ENCODE assay signal across 2 cellular contexts in the genomic region with DNA sequence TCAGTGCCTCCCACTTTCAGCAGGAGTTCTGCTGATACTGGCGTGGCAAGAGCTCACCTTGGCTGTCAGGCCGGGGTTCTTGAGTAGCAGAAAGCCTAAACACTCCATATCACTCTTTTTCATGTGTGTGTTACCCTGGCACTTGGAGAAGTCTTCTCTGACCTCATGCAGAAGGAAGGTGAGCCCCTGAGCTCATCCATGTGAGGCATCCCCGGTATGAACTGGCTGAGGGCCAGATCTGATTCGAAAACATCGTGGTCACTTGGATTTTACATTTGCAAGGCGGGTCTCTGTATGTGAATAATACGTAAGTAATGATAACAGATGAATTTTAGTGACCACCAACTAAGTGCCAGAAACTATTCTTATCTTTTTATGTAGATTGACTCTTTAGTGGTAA.
TF ChIP-seq lines count a peak whose summit lies in the region.

No MANE protein-coding gene starts in this region.

TF ChIP-seq in HepG2, 621 proteins besides CTCF, POLR2A, EP300 and RAD21:
- TF ChIP-seq PTBP1 (IDR thresholded peaks at IDR 0.05; ENCODE audit: low read depth, low read length, poor library complexity, severe bottlenecking) (no peak), NCOA1 (CRISPR knock-in tag; IDR thresholded peaks at IDR 0.05) (no peak), HNF1B (CRISPR knock-in tag; IDR thresholded peaks at IDR 0.05) (no peak), ZNF367 (CRISPR knock-in tag; IDR thresholded peaks at IDR 0.05; ENCODE audit: borderline replicate concordance) (no peak)
- TF ChIP-seq, protein P1, sequence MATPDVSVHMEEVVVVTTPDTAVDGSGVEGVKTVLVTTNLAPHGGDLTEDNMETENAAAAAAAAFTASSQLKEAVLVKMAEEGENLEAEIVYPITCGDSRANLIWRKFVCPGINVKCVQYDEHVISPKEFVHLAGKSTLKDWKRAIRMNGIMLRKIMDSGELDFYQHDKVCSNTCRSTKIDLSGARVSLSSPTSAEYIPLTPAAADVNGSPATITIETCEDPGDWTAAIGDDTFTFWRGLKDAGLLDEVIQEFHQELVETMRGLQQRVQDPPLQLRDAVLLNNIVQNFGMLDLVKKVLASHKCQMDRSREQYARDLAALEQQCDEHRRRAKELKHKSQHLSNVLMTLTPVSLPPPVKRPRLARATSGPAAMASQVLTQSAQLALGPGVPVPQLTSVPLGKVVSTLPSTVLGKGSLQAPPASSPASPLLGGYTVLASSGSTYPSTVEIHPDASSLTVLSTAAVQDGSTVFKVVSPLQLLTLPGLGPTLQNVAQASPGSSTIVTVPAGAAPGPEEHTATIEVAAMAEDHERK (CRISPR knock-in tag; IDR thresholded peaks at IDR 0.05; ENCODE audit: low read depth): no peak

TF ChIP-seq in SK-N-SH, 30 proteins besides CTCF, POLR2A, EP300 and RAD21:
- TF ChIP-seq PBX3 (IDR thresholded peaks at IDR 0.05) (peak; percentile 46; the same call in 1 of the 2 replicates), FOSL2 (IDR thresholded peaks at IDR 0.05; ENCODE audit: borderline replicate concordance, low read depth) (peak; percentile 46), RXRA (IDR thresholded peaks at IDR 0.05; ENCODE audit: borderline replicate concordance, low read depth) (peak; percentile 27; the same call in 1 of the 2 replicates), TCF12 (IDR thresholded peaks at IDR 0.05) (peak; percentile 61; the same call in 1 of the 2 replicates), POLR2AphosphoS5 (IDR thresholded peaks at IDR 0.05; ENCODE audit: low read depth, low read length) (peak; percentile 17; the same call in 1 of the 2 replicates), NFIC (IDR thresholded peaks at IDR 0.05; ENCODE audit: borderline replicate concordance) (peak; percentile 93), USF1 (IDR thresholded peaks at IDR 0.05; ENCODE audit: borderline replicate concordance, low read depth) (no peak), USF2 (IDR thresholded peaks at IDR 0.05; ENCODE audit: borderline replicate concordance, low read depth, low read length) (no peak), TEAD4 (IDR thresholded peaks at IDR 0.05; ENCODE audit: borderline replicate concordance, insufficient read depth) (peak; percentile 77; the same call in 1 of the 2 replicates), JUND (IDR thresholded peaks at IDR 0.05) (peak; percentile 62)
